Comparison of ENCODE assay signal across 28 cellular contexts in genomic region chr12:4535092-4535491, GRCh38. TPM values are rescaled to one million over a fixed set of nuclear protein-coding genes. Genes with fewer than 3 reads are reported as not detected.
DNase-seq lines count a peak whose midpoint lies in the region; ATAC-seq and TF ChIP-seq lines count a peak whose summit lies in the region.
"Had no signal": no experiment of that assay in that cellular context is flagged by ENCODE, and none has a peak within 500 bp of the region (broad histone marks: within the 10 kb centered on the region; RNA-seq: fewer than 3 reads in every experiment).

No MANE protein-coding gene starts in this region.

- H3K27me3 Mint-ChIP-seq in nephron (ENCODE audit: low read depth): no peaks in the 10 kb centered on the region
- H3K27me3 Mint-ChIP-seq: activated B cell treated with CpG ODN at 0.5 μM for 24 hours; effector memory CD8-positive, alpha-beta T cell; T-cell had no signal

- peaks cover 68% of the 10 kb centered on the region for H3K79me2 ChIP-seq in MM.1S (ENCODE audit: low read length)

- peaks cover 23% of the 10 kb centered on the region for H3K4me1 ChIP-seq in MM.1S (ENCODE audit: low read length)
- H3K4me1 ChIP-seq: HAP-1 had no signal

- H3K4me3 ChIP-seq in MM.1S (ENCODE audit: low read length): peak overlapping the region; percentile 6; the same call in 1 of the 2 replicates
- H3K4me3 ChIP-seq: BLaER1, coronary artery, HAP-1, SJSA1, tibial nerve had no signal

- no peak for TF ChIP-seq CTCF in MM.1S (IDR thresholded peaks at IDR 0.05; ENCODE audit: low read length)
- TF ChIP-seq CTCF in nephron (IDR thresholded peaks at IDR 0.05; ENCODE audit: unreplicated experiment in 3 of 3): no peak

- H3K9me3 ChIP-seq in MM.1S (replicated peaks; ENCODE audit: insufficient read depth, low read length): no peaks in the 10 kb centered on the region
- H3K9me3 ChIP-seq: BLaER1, HAP-1, SJSA1, tibial nerve had no signal

- no peaks in the 10 kb centered on the region for H3K9me3 Mint-ChIP-seq in nephron
- H3K9me3 Mint-ChIP-seq: activated B cell treated with CpG ODN at 0.5 μM for 24 hours; activated T-cell treated with anti-CD3 and anti-CD28 coated beads, Interleukin-2, amount 50 U/mL, for 4 hours; effector memory CD8-positive, alpha-beta T cell; immature natural killer cell; nephron progenitor cell; T-cell had no signal

- peaks cover 35% of the 10 kb centered on the region for H3F3A ChIP-seq in MM.1S (ENCODE audit: insufficient read depth, low read length)

- H3K9me2 ChIP-seq in MM.1S (replicated peaks; ENCODE audit: insufficient read depth, low read length): no peaks in the 10 kb centered on the region

- intact Hi-C loops in left colon (cut with DNase I, micrococcal nuclease): no loop called here

- no peak overlapping the region for H2AFZ ChIP-seq in MM.1S (ENCODE audit: low read length)

- H3K36me3 ChIP-seq in MM.1S (replicated peaks; ENCODE audit: insufficient read depth, low read length): 0 out of 2 replicates have a peak, but pooled peaks cover 6% of the 10 kb centered on the region

- H3K27ac Mint-ChIP-seq in nephron: no peak overlapping the region
- H3K27ac Mint-ChIP-seq: activated B cell treated with CpG ODN at 0.5 μM for 24 hours; effector memory CD8-positive, alpha-beta T cell; immature natural killer cell; nephron progenitor cell; T-cell had no signal

- peak overlapping the region in 2 of 3 experiments; percentile 17 to 26 for H3K4me3 Mint-ChIP-seq in nephron
- H3K4me3 Mint-ChIP-seq: activated B cell treated with CpG ODN at 0.5 μM for 24 hours; activated T-cell treated with anti-CD3 and anti-CD28 coated beads, Interleukin-2, amount 50 U/mL, for 4 hours; effector memory CD8-positive, alpha-beta T cell; immature natural killer cell; nephron progenitor cell; T-cell had no signal

- H3K27ac ChIP-seq in MM.1S (ENCODE audit: low read length): peak overlapping the region; percentile 77
- H3K27ac ChIP-seq: BLaER1, coronary artery, SJSA1, tibial nerve had no signal

- ATAC-seq in GM18498 (IDR thresholded peaks at IDR 0.05; ENCODE audit: unreplicated experiment) (peak; percentile 34), GM21576 (IDR thresholded peaks at IDR 0.05; ENCODE audit: unreplicated experiment) (peak; percentile 29), left colon (no peak), left lobe of liver (no peak)
- ATAC-seq: activated T-cell treated with anti-CD3 and anti-CD28 coated beads, Interleukin-2, amount 50 U/mL, for 4 hours; effector memory CD8-positive, alpha-beta T cell; T-cell had no signal

- peak overlapping the region; percentile 60 for H3K4me2 ChIP-seq in MM.1S (ENCODE audit: low read depth, low read length)
- H3K4me2 ChIP-seq: BLaER1 had no signal

- H3K36me3 Mint-ChIP-seq in nephron (ENCODE audit: low read depth): peaks cover 1% of the 10 kb centered on the region

- peaks cover 25% of the 10 kb centered on the region for H3K4me1 Mint-ChIP-seq in nephron

- DNase-seq in MM.1S: peak; percentile 91
- no peak for DNase-seq in T-helper 2 cell
- no peak for DNase-seq in left colon
- no peak for DNase-seq in left lobe of liver (ENCODE audit: low spot score)
- DNase-seq: activated B cell treated with CpG ODN at 0.5 μM for 24 hours; activated CD4-positive, alpha-beta T cell treated with anti-CD3 and anti-CD28 coated beads, Interleukin-2, amount 50 U/mL, for 1 hour; activated T-cell treated with anti-CD3 and anti-CD28 coated beads, Interleukin-2, amount 50 U/mL, for 4 hours; caudate nucleus; effector memory CD8-positive, alpha-beta T cell; erythroblast; immature natural killer cell; KG1; NCI-H1417; NCI-H2029 treated with DMSO at 0.1 percent for 48 hours; NCI-H446; NCI-H774; nephron progenitor cell; RPMI8226; stimulated activated CD4-positive, alpha-beta T cell treated with anti-CD3 and anti-CD28 coated beads, Interleukin-4, amount 100 ng/mL, for 24 hours; T-cell had no signal

- H4K20me1 ChIP-seq in MM.1S (ENCODE audit: insufficient read depth, low read length): no peaks in the 10 kb centered on the region
- H4K20me1 ChIP-seq: BLaER1 had no signal

- H3K9ac ChIP-seq in MM.1S (ENCODE audit: low read length): peak overlapping the region; percentile 31; the same call in 1 of the 2 replicates
- H3K9ac ChIP-seq: BLaER1 had no signal

- H3K27me3 ChIP-seq in MM.1S (replicated peaks; ENCODE audit: insufficient read depth, low read length): no peaks in the 10 kb centered on the region
- H3K27me3 ChIP-seq: BLaER1, SJSA1, tibial nerve had no signal

RNA-seq across cellular contexts. Expression of gene RAD51AP1, which starts 3.6 kb away (rescaled TPM):
- 1 to 10 TPM; 4.2 to 8.4 TPM for total RNA-seq in left colon
- total RNA-seq in left lobe of liver: 0.65 TPM

RNA-seq across cellular contexts. Expression of gene DYRK4, which starts 26.9 kb away (rescaled TPM):
- total RNA-seq in left colon (10 to 100 TPM; 27.5 to 28.6 TPM), left lobe of liver (8.7 TPM)

Comparison
In these comparisons a context has a peak if more than half of its experiments do, and no peak if none do; other contexts are left out.
1. ATAC-seq: peak in GM18498 (single experiment) and GM21576 (single experiment); none in left colon (single experiment) and left lobe of liver (single experiment).